In the genomic region with DNA sequence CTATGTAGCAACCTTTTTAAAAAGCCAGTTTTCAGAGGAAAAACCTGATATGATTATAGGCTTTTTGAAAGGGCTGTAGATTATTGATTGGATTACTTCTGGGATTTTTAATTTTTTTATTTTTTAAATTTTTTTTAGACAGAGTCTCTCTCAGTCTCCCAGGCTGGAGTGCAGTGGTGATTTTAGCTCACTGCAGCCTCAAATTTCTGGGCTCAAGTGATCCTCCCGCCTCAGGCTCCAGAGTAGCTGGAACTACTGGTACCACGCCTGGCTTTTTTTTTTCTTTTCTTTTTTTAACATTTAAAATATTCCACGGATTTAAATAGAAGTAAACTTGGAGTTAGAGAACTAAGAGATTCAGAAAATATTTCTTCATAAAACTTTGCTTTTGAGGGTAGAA, we compare ENCODE assay signal across 9 cellular contexts.
DNase-seq lines count a peak whose midpoint lies in the region; ATAC-seq and TF ChIP-seq lines count a peak whose summit lies in the region.
"Had no signal": no experiment of that assay in that cellular context is flagged by ENCODE, and none has a peak within 500 bp of the region (broad histone marks: within the 10 kb centered on the region; RNA-seq: fewer than 3 reads in every experiment).

No MANE protein-coding gene starts in this region.

- no peaks in the 10 kb centered on the region for H3F3A ChIP-seq in OCI-LY1 (ENCODE audit: insufficient read depth, low read length)

- no peak for TF ChIP-seq CTCF in GM06990 (IDR thresholded peaks at IDR 0.05; ENCODE audit: insufficient read depth, low read length, poor library complexity, severe bottlenecking)
- TF ChIP-seq CTCF in OCI-LY1 (IDR thresholded peaks at IDR 0.05; ENCODE audit: low read length), result no peak
- no peak for TF ChIP-seq CTCF in parathyroid adenoma (IDR thresholded peaks at IDR 0.05)

- H3K4me2 ChIP-seq in OCI-LY1 (ENCODE audit: low read length) (peak overlapping the region; percentile 88), parathyroid adenoma (ENCODE audit: low read length) (peak overlapping the region; percentile 71)

- H2AFZ ChIP-seq in OCI-LY1 (ENCODE audit: low read length) (no peak overlapping the region), parathyroid adenoma (no peak overlapping the region)

- H4K20me1 ChIP-seq in OCI-LY1 (ENCODE audit: insufficient read depth, low read length), result no peaks in the 10 kb centered on the region

- H3K79me2 ChIP-seq in OCI-LY1 (ENCODE audit: insufficient read depth, low read length) (peaks cover 12% of the 10 kb centered on the region), parathyroid adenoma (peaks cover 15% of the 10 kb centered on the region)

- H3K9ac ChIP-seq in OCI-LY1 (ENCODE audit: low read length), result peak overlapping the region; percentile 86
- H3K9ac ChIP-seq in duodenal mucosa (ENCODE audit: low read depth in 1 of 2, low read length in 2 of 2), result peak overlapping the region; percentile 89 to 90
- H3K9ac ChIP-seq in parathyroid adenoma, result no peak overlapping the region

- H3K4me1 ChIP-seq in OCI-LY1 (ENCODE audit: insufficient read depth, low read length, severe bottlenecking) (peaks cover 17% of the 10 kb centered on the region), duodenal mucosa (ENCODE audit: control insufficient read depth in 1 of 2, insufficient read depth in 2 of 2, low read length in 2 of 2) (peaks cover 0 to 8% of the 10 kb centered on the region in 2 donors), parathyroid adenoma (no peaks in the 10 kb centered on the region)

- DNase-seq in GM06990 (ENCODE audit: extremely low read depth, insufficient read length) (no peak), NCI-H146 treated with DMSO at 0.1 percent for 48 hours (lab: John Stamatoyannopoulos, UW; ENCODE audit: unreplicated experiment) (no peak), SKM-1 treated with dmso at 0.1 percent for 144 hours (lab: John Stamatoyannopoulos, UW; ENCODE audit: unreplicated experiment) (no peak)
- DNase-seq: T1000 had no signal

- no peaks in the 10 kb centered on the region; the same call in 1 of the 2 replicates for H3K36me3 ChIP-seq in GM06990 (ENCODE audit: control insufficient read depth, insufficient read depth, low read length)
- H3K36me3 ChIP-seq in OCI-LY1 (ENCODE audit: insufficient read depth, low read length), result peaks cover 44% of the 10 kb centered on the region
- H3K36me3 ChIP-seq in duodenal mucosa (ENCODE audit: control insufficient read depth in 1 of 2, insufficient read depth in 2 of 2, low read length in 2 of 2), result peaks cover 17 to 29% of the 10 kb centered on the region in 2 donors
- no peaks in the 10 kb centered on the region for H3K36me3 ChIP-seq in parathyroid adenoma (ENCODE audit: control insufficient read depth, insufficient read depth, low read length)

- no peaks in the 10 kb centered on the region for H3K9me3 ChIP-seq in OCI-LY1 (ENCODE audit: low read length)
- H3K9me3 ChIP-seq in duodenal mucosa (ENCODE audit: control insufficient read depth in 1 of 2, low read length in 2 of 2), result no peaks in the 10 kb centered on the region
- no peaks in the 10 kb centered on the region for H3K9me3 ChIP-seq in parathyroid adenoma (ENCODE audit: control insufficient read depth, low read length)

- ATAC-seq in GM21423 (IDR thresholded peaks at IDR 0.05; ENCODE audit: unreplicated experiment) (no peak), GM21723 (IDR thresholded peaks at IDR 0.05; ENCODE audit: unreplicated experiment) (no peak)

- H3K27ac ChIP-seq in OCI-LY1 (ENCODE audit: low read depth, low read length, poor library complexity, severe bottlenecking) (no peak overlapping the region), duodenal mucosa (ENCODE audit: low read depth, low read length) (no peak overlapping the region), parathyroid adenoma (no peak overlapping the region)

- no peaks in the 10 kb centered on the region for H3K9me2 ChIP-seq in OCI-LY1 (ENCODE audit: low read depth, low read length)

- H3K4me3 ChIP-seq in GM06990 (replicated peaks; ENCODE audit: low read depth, low read length) (peak overlapping the region; percentile 88), OCI-LY1 (ENCODE audit: low read depth, low read length, poor library complexity, severe bottlenecking) (peak overlapping the region; percentile 81), duodenal mucosa (ENCODE audit: low read depth in 1 of 2, low read length in 2 of 2) (peak overlapping the region; percentile 85 to 95), parathyroid adenoma (ENCODE audit: low read depth, low read length) (peak overlapping the region; percentile 81)

- H3K27me3 ChIP-seq in GM06990 (replicated peaks; ENCODE audit: control insufficient read depth, insufficient read depth, low read length), result no peaks in the 10 kb centered on the region
- H3K27me3 ChIP-seq in OCI-LY1 (ENCODE audit: insufficient read depth, low read length), result no peaks in the 10 kb centered on the region
- no peaks in the 10 kb centered on the region for H3K27me3 ChIP-seq in duodenal mucosa (ENCODE audit: control insufficient read depth in 1 of 2, insufficient read depth in 2 of 2, low read length in 2 of 2)
- no peaks in the 10 kb centered on the region for H3K27me3 ChIP-seq in parathyroid adenoma (ENCODE audit: control insufficient read depth, insufficient read depth, low read length)
